Comparison of ENCODE assay signal across 29 cellular contexts in the genomic region with DNA sequence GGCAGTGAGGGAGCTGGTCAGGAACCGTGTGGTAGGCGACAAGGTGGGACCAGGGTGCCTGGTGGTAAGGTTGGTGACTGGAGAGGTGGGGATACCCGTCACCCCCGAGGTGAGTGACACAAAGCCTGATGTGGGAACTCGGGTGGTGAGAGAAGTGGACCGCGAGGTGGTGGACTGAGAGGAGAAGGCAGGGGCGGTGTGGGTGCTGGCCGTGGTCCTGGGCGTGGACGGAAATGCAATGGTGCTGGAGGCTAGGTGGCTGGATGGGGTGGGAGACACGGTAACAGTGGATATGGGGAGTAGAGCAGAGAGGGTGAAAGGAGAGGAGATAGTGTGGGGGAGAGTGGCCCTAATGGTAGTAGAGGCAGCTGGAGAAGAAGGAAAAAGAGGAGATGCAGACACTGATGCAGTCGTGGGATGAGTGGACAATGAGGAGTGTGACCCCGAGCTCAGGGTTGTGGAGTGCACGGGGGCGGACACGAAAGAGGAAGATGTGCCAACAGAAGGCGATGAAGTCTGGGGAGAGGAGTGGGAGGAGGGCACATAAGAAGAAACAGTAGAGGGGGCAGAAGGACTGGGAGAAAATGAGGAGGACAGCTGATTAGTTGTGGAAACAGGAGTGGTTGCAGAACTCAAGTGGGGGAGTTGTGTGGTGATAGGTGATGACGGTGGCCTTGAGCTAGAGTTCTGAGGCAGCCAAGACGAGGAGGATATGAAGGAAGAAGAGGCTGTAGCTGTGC. TPM values are rescaled to one million over a fixed set of nuclear protein-coding genes. Genes with fewer than 3 reads are reported as not detected.
"Had no signal": no experiment of that assay in that cellular context is flagged by ENCODE, and none has a peak within 500 bp of the region (broad histone marks: within the 10 kb centered on the region; RNA-seq: fewer than 3 reads in every experiment).

No MANE protein-coding gene starts in this region.

- H3K4me3 Mint-ChIP-seq: activated CD4-positive, alpha-beta T cell treated with anti-CD3 and anti-CD28 coated beads, Interleukin-2, amount 10 ng/mL, durations not matched to agents 7 days and 5 days; activated CD8-positive, alpha-beta memory T cell treated with anti-CD3 and anti-CD28 coated beads, Interleukin-2, amount 10 ng/mL, durations not matched to agents 7 days and 5 days; activated CD8-positive, alpha-beta T cell treated with anti-CD3 and anti-CD28 coated beads for 36 hours; naive thymus-derived CD4-positive, alpha-beta T cell had no signal

- H3K27me3 ChIP-seq: adrenal gland, ascending aorta, brain microvascular endothelial cell, esophagus muscularis mucosa, hepatocyte, left lung, tibial artery had no signal

- H3K27me3 Mint-ChIP-seq: activated CD4-positive, alpha-beta T cell treated with anti-CD3 and anti-CD28 coated beads, Interleukin-2, amount 10 ng/mL, durations not matched to agents 7 days and 5 days; activated CD8-positive, alpha-beta memory T cell treated with anti-CD3 and anti-CD28 coated beads, Interleukin-2, amount 10 ng/mL, durations not matched to agents 7 days and 5 days; activated CD8-positive, alpha-beta T cell treated with anti-CD3 and anti-CD28 coated beads for 36 hours; naive thymus-derived CD4-positive, alpha-beta T cell had no signal

- H3K27ac Mint-ChIP-seq: activated CD8-positive, alpha-beta memory T cell treated with anti-CD3 and anti-CD28 coated beads, Interleukin-2, amount 10 ng/mL, durations not matched to agents 7 days and 5 days; activated CD8-positive, alpha-beta T cell treated with anti-CD3 and anti-CD28 coated beads for 36 hours had no signal

- H3K9me3 ChIP-seq: adrenal gland, ascending aorta, esophagus muscularis mucosa, left lung, prostate gland, tibial artery had no signal

- H3K4me2 ChIP-seq: hepatocyte had no signal

- H3K4me3 ChIP-seq: adrenal gland, ascending aorta, esophagus muscularis mucosa, hepatocyte, left lung, prostate gland, tibial artery had no signal

- DNase-seq: activated CD4-positive, CD25-positive, alpha-beta regulatory T cell treated with anti-CD3 and anti-CD28 coated beads, Interleukin-2, amount 50 U/mL, for 72 hours; activated CD8-positive, alpha-beta memory T cell treated with anti-CD3 and anti-CD28 coated beads, Interleukin-2, amount 10 ng/mL, durations not matched to agents 7 days and 5 days; activated CD8-positive, alpha-beta T cell treated with anti-CD3 and anti-CD28 coated beads for 36 hours; activated gamma-delta T cell; activated naive CD4-positive, alpha-beta T cell treated with anti-CD3 and anti-CD28 coated beads, Interleukin-2, amount 50 U/mL, for 16 hours; activated T-cell treated with anti-CD3 and anti-CD28 coated beads for 4 hours; brain microvascular endothelial cell; caudate nucleus; effector memory CD4-positive, alpha-beta T cell; glutamatergic neuron; kidney glomerular epithelial cell; left lung; naive thymus-derived CD4-positive, alpha-beta T cell; stimulated activated CD4-positive, alpha-beta T cell treated with anti-CD3 and anti-CD28 coated beads, Interleukin-4, amount 100 ng/mL, for 24 hours; tibial artery had no signal

- H3K27ac ChIP-seq: adrenal gland, ascending aorta, brain microvascular endothelial cell, esophagus muscularis mucosa, hepatocyte, left lung, prostate gland, tibial artery, VCaP had no signal

- ATAC-seq: activated CD8-positive, alpha-beta memory T cell treated with anti-CD3 and anti-CD28 coated beads, Interleukin-2, amount 10 ng/mL, durations not matched to agents 7 days and 5 days; activated CD8-positive, alpha-beta T cell treated with anti-CD3 and anti-CD28 coated beads for 36 hours had no signal

- H3K4me1 ChIP-seq: adrenal gland, ascending aorta, esophagus muscularis mucosa, left lung, prostate gland, tibial artery had no signal

- H2AFZ ChIP-seq: hepatocyte had no signal

- H3K36me3 Mint-ChIP-seq: activated CD8-positive, alpha-beta memory T cell treated with anti-CD3 and anti-CD28 coated beads, Interleukin-2, amount 10 ng/mL, durations not matched to agents 7 days and 5 days had no signal

RNA-seq across cellular contexts. Expression of gene MUC6, which starts 20.5 kb away (rescaled TPM):
- total RNA-seq: activated CD4-positive, alpha-beta T cell treated with anti-CD3 and anti-CD28 coated beads, Interleukin-2, amount 10 ng/mL, durations not matched to agents 7 days and 5 days; activated CD8-positive, alpha-beta memory T cell treated with anti-CD3 and anti-CD28 coated beads, Interleukin-2, amount 10 ng/mL, durations not matched to agents 7 days and 5 days; activated CD8-positive, alpha-beta T cell treated with anti-CD3 and anti-CD28 coated beads for 36 hours; ascending aorta; dermis microvascular lymphatic vessel endothelial cell; esophagus muscularis mucosa; frontal cortex; hepatocyte; left lung; lung microvascular endothelial cell; naive thymus-derived CD4-positive, alpha-beta T cell; osteocyte; subcutaneous adipose tissue; T-helper 2 cell treated with Interferon-gamma antibody and Interleukin-4, amounts not matched to agents 100 ng/mL and 5 ng/mL, for 36 hours; urinary bladder had no signal
- polyA plus RNA-seq: hepatocyte; naive thymus-derived CD4-positive, alpha-beta T cell; urinary bladder had no signal

RNA-seq across cellular contexts. Expression of gene MUC2, which starts 58.7 kb away (rescaled TPM):
- total RNA-seq: activated CD4-positive, alpha-beta T cell treated with anti-CD3 and anti-CD28 coated beads, Interleukin-2, amount 10 ng/mL, durations not matched to agents 7 days and 5 days; activated CD8-positive, alpha-beta memory T cell treated with anti-CD3 and anti-CD28 coated beads, Interleukin-2, amount 10 ng/mL, durations not matched to agents 7 days and 5 days; activated CD8-positive, alpha-beta T cell treated with anti-CD3 and anti-CD28 coated beads for 36 hours; dermis microvascular lymphatic vessel endothelial cell; frontal cortex; left lung; lung microvascular endothelial cell; naive thymus-derived CD4-positive, alpha-beta T cell; osteocyte; T-helper 2 cell treated with Interferon-gamma antibody and Interleukin-4, amounts not matched to agents 100 ng/mL and 5 ng/mL, for 36 hours; urinary bladder had no signal
- polyA plus RNA-seq: naive thymus-derived CD4-positive, alpha-beta T cell had no signal
